ENCODE assay signal across 23 cellular contexts in genomic region chr17:50934161-50934560, GRCh38.
A peak's percentile ranks its signal among the peaks of the same experiment; 100 is the strongest.
DNase-seq lines count a peak whose midpoint lies in the region; ATAC-seq and TF ChIP-seq lines count a peak whose summit lies in the region.
"Had no signal": no experiment of that assay in that cellular context is flagged by ENCODE, and none has a peak within 500 bp of the region (broad histone marks: within the 10 kb centered on the region; RNA-seq: fewer than 3 reads in every experiment).

No MANE protein-coding gene starts in this region.

- H3K36me3 Mint-ChIP-seq in CD8-positive, alpha-beta memory T cell = peaks cover 0 to 1% (median 0%) of the 10 kb centered on the region in 3 donors
- H3K36me3 Mint-ChIP-seq: activated CD8-positive, alpha-beta memory T cell treated with anti-CD3 and anti-CD28 coated beads, Interleukin-2, amount 10 ng/mL, durations not matched to agents 7 days and 5 days; activated naive CD4-positive, alpha-beta T cell treated with anti-CD3 and anti-CD28 coated beads, Interleukin-2, amount 50 U/mL, for 72 hours had no signal

- TF ChIP-seq POLR2A in esophagus muscularis mucosa (IDR thresholded peaks at IDR 0.05; ENCODE audit: low read depth) = no peak

- no peaks in the 10 kb centered on the region for H3K9me3 ChIP-seq in CD8-positive, alpha-beta memory T cell (ENCODE audit: low read length)
- H3K9me3 ChIP-seq in esophagus muscularis mucosa (no peaks in the 10 kb centered on the region), psoas muscle (no peaks in the 10 kb centered on the region)
- H3K9me3 ChIP-seq: Peyer's patch, SJSA1, spleen had no signal

- TF ChIP-seq CTCF in VCaP (conservative IDR thresholded peaks at IDR 0.05) (no peak), esophagus muscularis mucosa (IDR thresholded peaks at IDR 0.05) (no peak), psoas muscle (IDR thresholded peaks at IDR 0.05) (no peak)

- peaks cover 19% of the 10 kb centered on the region for H3K4me1 ChIP-seq in CD8-positive, alpha-beta memory T cell (ENCODE audit: insufficient read depth, low read length)
- H3K4me1 ChIP-seq in esophagus muscularis mucosa = peaks cover 29 to 59% (median 37%) of the 10 kb centered on the region in 4 donors
- H3K4me1 ChIP-seq in psoas muscle = peaks cover 48% of the 10 kb centered on the region

- intact Hi-C loops in esophagus muscularis mucosa (cut with DNase I) (no loop called here), psoas muscle (cut with DNase I) (no loop called here)

- H3K4me3 Mint-ChIP-seq in CD8-positive, alpha-beta memory T cell = no peak overlapping the region
- H3K4me3 Mint-ChIP-seq: activated CD8-positive, alpha-beta memory T cell treated with anti-CD3 and anti-CD28 coated beads, Interleukin-2, amount 10 ng/mL, durations not matched to agents 7 days and 5 days; activated T-helper 1 cell treated with anti-CD3 and anti-CD28 coated beads, Interleukin-12 subunit alpha, Interleukin-12 subunit beta, Interleukin-2, Interleukin-4 antibody, amounts not matched to agents 30 ng/mL and 10 ng/mL and 1 ng/mL, durations not matched to agents 14 hours and 24 hours and 36 hours; B cell; GM23338; T-helper 1 cell treated with Interleukin-12 subunit alpha and Interleukin-12 subunit beta and Interleukin-4 antibody, amounts not matched to agents 30 μg/mL and 1 μg/mL, for 36 hours had no signal

- TF ChIP-seq EP300 in esophagus muscularis mucosa (IDR thresholded peaks at IDR 0.05) = no peak

- H3K27ac ChIP-seq in CD8-positive, alpha-beta memory T cell (ENCODE audit: low read depth, low read length) = peak overlapping the region; percentile 31
- peak overlapping the region; percentile 93 for H3K27ac ChIP-seq in VCaP
- H3K27ac ChIP-seq in esophagus muscularis mucosa (replicated peaks in 1 of 4) = peak overlapping the region in 3 of 4 donors; percentile 70 to 98 (median 98)
- peak overlapping the region; percentile 99 for H3K27ac ChIP-seq in psoas muscle
- H3K27ac ChIP-seq: SJSA1 had no signal

- ATAC-seq in psoas muscle (no peak), esophagus mucosa (no peak)
- ATAC-seq: activated CD8-positive, alpha-beta memory T cell treated with anti-CD3 and anti-CD28 coated beads, Interleukin-2, amount 10 ng/mL, durations not matched to agents 7 days and 5 days; activated naive CD4-positive, alpha-beta T cell treated with anti-CD3 and anti-CD28 coated beads, Interleukin-2, amount 50 U/mL, for 72 hours; GM23338 had no signal

- H3K27me3 ChIP-seq in CD8-positive, alpha-beta memory T cell (ENCODE audit: insufficient read depth, low read length, poor library complexity, severe bottlenecking) = no peaks in the 10 kb centered on the region
- H3K27me3 ChIP-seq in esophagus muscularis mucosa (no peaks in the 10 kb centered on the region), psoas muscle (ENCODE audit: insufficient read depth in 3 of 3, low read length in 2 of 3) (no peaks in the 10 kb centered on the region)
- H3K27me3 ChIP-seq: brain microvascular endothelial cell, Peyer's patch, SJSA1 had no signal

- no peak for DNase-seq in CD8-positive, alpha-beta memory T cell
- DNase-seq in esophagus muscularis mucosa (ENCODE audit: extremely low spot score) (no peak), psoas muscle (no peak), medulla oblongata (ENCODE audit: extremely low spot score) (no peak), DMS114 treated with DMSO at 0.1 percent for 48 hours (lab: John Stamatoyannopoulos, UW; ENCODE audit: unreplicated experiment) (no peak)
- DNase-seq: activated CD4-positive, alpha-beta T cell treated with anti-CD3 and anti-CD28 coated beads for 4 hours; activated CD8-positive, alpha-beta memory T cell treated with anti-CD3 and anti-CD28 coated beads, Interleukin-2, amount 10 ng/mL, durations not matched to agents 7 days and 5 days; Calu3; NCI-H1105 treated with DMSO at 0.1 percent for 48 hours; NK-92 treated with Interleukin-12 subunit alpha and Interleukin-12 subunit beta, amount 100 ng/mL, for 24 hours; Peyer's patch; spleen; stimulated activated CD4-positive, alpha-beta T cell treated with anti-CD3 and anti-CD28 coated beads, Interleukin-4, amount 100 ng/mL, for 24 hours; stimulated activated naive CD4-positive, alpha-beta T cell treated with Interleukin-2 at 50 U/mL for 16 hours had no signal

- 85% methylated on average over 4 of the region's 4 CpGs for WGBS in esophagus muscularis mucosa
- WGBS in psoas muscle, 3 donors = 85 to 92% (median 89%) methylated on average over 4 of the region's 4 CpGs

- POLR2A ChIA-PET in CD8-positive, alpha-beta memory T cell (lab: Charles Lee) = no interaction called here

- H3K4me1 Mint-ChIP-seq in CD8-positive, alpha-beta memory T cell = peaks cover 16 to 24% (median 18%) of the 10 kb centered on the region in 3 donors

- peaks cover 0 to under 1% of the 10 kb centered on the region in 2 donors for H3K27me3 Mint-ChIP-seq in CD8-positive, alpha-beta memory T cell

- H3K9me3 Mint-ChIP-seq in CD8-positive, alpha-beta memory T cell = no peaks in the 10 kb centered on the region
- H3K9me3 Mint-ChIP-seq: activated naive CD4-positive, alpha-beta T cell treated with anti-CD3 and anti-CD28 coated beads, Interleukin-2, amount 50 U/mL, for 72 hours; activated T-helper 1 cell treated with anti-CD3 and anti-CD28 coated beads, Interleukin-12 subunit alpha, Interleukin-12 subunit beta, Interleukin-2, Interleukin-4 antibody, amounts not matched to agents 30 ng/mL and 10 ng/mL and 1 ng/mL, durations not matched to agents 14 hours and 24 hours and 36 hours; GM23338; T-helper 1 cell treated with Interleukin-12 subunit alpha and Interleukin-12 subunit beta and Interleukin-4 antibody, amounts not matched to agents 30 μg/mL and 1 μg/mL, for 36 hours had no signal

- no peaks in the 10 kb centered on the region for H3K36me3 ChIP-seq in CD8-positive, alpha-beta memory T cell (ENCODE audit: insufficient read depth, low read length)
- H3K36me3 ChIP-seq in esophagus muscularis mucosa (no peaks in the 10 kb centered on the region), psoas muscle (ENCODE audit: insufficient read depth in 1 of 2, low read depth in 1 of 2) (no peaks in the 10 kb centered on the region)
- H3K36me3 ChIP-seq: brain microvascular endothelial cell, Peyer's patch, SJSA1, spleen had no signal

- CTCF ChIA-PET in CD8-positive, alpha-beta memory T cell (lab: Charles Lee) = no interaction called here

- H3K27ac Mint-ChIP-seq in CD8-positive, alpha-beta memory T cell = peak overlapping the region in 1 of 8 donors; percentile 76
- H3K27ac Mint-ChIP-seq: activated CD8-positive, alpha-beta memory T cell treated with anti-CD3 and anti-CD28 coated beads, Interleukin-2, amount 10 ng/mL, durations not matched to agents 7 days and 5 days; activated naive CD4-positive, alpha-beta T cell treated with anti-CD3 and anti-CD28 coated beads, Interleukin-2, amount 50 U/mL, for 72 hours; activated T-helper 1 cell treated with anti-CD3 and anti-CD28 coated beads, Interleukin-12 subunit alpha, Interleukin-12 subunit beta, Interleukin-2, Interleukin-4 antibody, amounts not matched to agents 30 ng/mL and 10 ng/mL and 1 ng/mL, durations not matched to agents 14 hours and 24 hours and 36 hours; B cell; GM23338; T-helper 1 cell treated with Interleukin-12 subunit alpha and Interleukin-12 subunit beta and Interleukin-4 antibody, amounts not matched to agents 30 μg/mL and 1 μg/mL, for 36 hours had no signal

- H3K4me3 ChIP-seq in CD8-positive, alpha-beta memory T cell (ENCODE audit: low read length) = no peak overlapping the region
- no peak overlapping the region for H3K4me3 ChIP-seq in esophagus muscularis mucosa
- H3K4me3 ChIP-seq in psoas muscle = no peak overlapping the region
- H3K4me3 ChIP-seq: GM23338, Peyer's patch, SJSA1, spleen had no signal

Comparison
In these comparisons a context has a peak if more than half of its experiments do, and no peak if none do; other contexts are left out.
1. H3K27ac ChIP-seq: peak in every context shown above with its lines; median percentile 99 in psoas muscle; 98 in esophagus muscularis mucosa; 93 in VCaP; 31 in CD8-positive, alpha-beta memory T cell.